Comparison of ENCODE assay signal across 8 cellular contexts in genomic region chr1:25430073-25430665, GRCh38. TPM values are rescaled to one million over a fixed set of nuclear protein-coding genes. Genes with fewer than 3 reads are reported as not detected.
DNase-seq lines count a peak whose midpoint lies in the region; ATAC-seq and TF ChIP-seq lines count a peak whose summit lies in the region.

No MANE protein-coding gene starts in this region.

- no peak overlapping the region for H2BK12ac ChIP-seq in trophoblast cell (ENCODE audit: low read length)

- H3K4me2 ChIP-seq in trophoblast cell (ENCODE audit: low read length) = peak overlapping the region; percentile 77

- H2AK5ac ChIP-seq in trophoblast cell (ENCODE audit: low read length) = no peak overlapping the region

- H3K9me3 ChIP-seq in heart left ventricle = no peaks in the 10 kb centered on the region
- no peaks in the 10 kb centered on the region for H3K9me3 ChIP-seq in trophoblast cell (ENCODE audit: insufficient read depth, low read depth, low read length)

- H3K4me1 ChIP-seq in heart left ventricle (peaks cover 3 to 42% (median 35%) of the 10 kb centered on the region in 12 donors), trophoblast cell (ENCODE audit: control insufficient read depth in 1 of 2, insufficient read depth in 2 of 2, low read length in 2 of 2) (no peaks in the 10 kb centered on the region)

- intact Hi-C loops in heart left ventricle (cut with DNase I) = loop anchor here in 6 of 10 donors (2.0 to 10.0 kb wide), 6 partner anchors 37 to 365 kb away; partner anchors contain the start of gene TMEM50A (in 1 of the 6)

- H3K4me1 Mint-ChIP-seq in activated naive CD8-positive, alpha-beta T cell treated with anti-CD3 and anti-CD28 coated beads for 36 hours = peaks cover 42% of the 10 kb centered on the region
- H3K4me1 Mint-ChIP-seq in type B pancreatic cell (ENCODE audit: unreplicated experiment) = peaks cover 34% of the 10 kb centered on the region

- peak overlapping the region; percentile 75 for H2BK120ac ChIP-seq in trophoblast cell (ENCODE audit: insufficient read depth, low read length, poor library complexity)

- H3K79me1 ChIP-seq in trophoblast cell (ENCODE audit: low read length) = peaks cover 11% of the 10 kb centered on the region

- peak overlapping the region; percentile 35 for H3K4ac ChIP-seq in trophoblast cell (ENCODE audit: low read depth, low read length)

- H4K91ac ChIP-seq in trophoblast cell (ENCODE audit: low read depth, low read length) = peak overlapping the region; percentile 74

- no peaks in the 10 kb centered on the region for H3K36me3 ChIP-seq in heart left ventricle
- no peaks in the 10 kb centered on the region for H3K36me3 ChIP-seq in trophoblast cell (ENCODE audit: control insufficient read depth in 1 of 2, insufficient read depth in 2 of 2, low read length in 2 of 2)

- H3K14ac ChIP-seq in trophoblast cell (ENCODE audit: low read length) = peak overlapping the region; percentile 62

- peak overlapping the region; percentile 92 for H4K8ac ChIP-seq in trophoblast cell (ENCODE audit: low read depth, low read length)

- no peak for TF ChIP-seq CTCF in GM12875 (IDR thresholded peaks at IDR 0.05; ENCODE audit: borderline replicate concordance, insufficient read depth, low read depth, low read length)
- TF ChIP-seq CTCF in heart left ventricle (IDR thresholded peaks at IDR 0.05) = no peak
- TF ChIP-seq CTCF in type B pancreatic cell (conservative IDR thresholded peaks at IDR 0.05) = no peak

- no peaks in the 10 kb centered on the region for H3K27me3 Mint-ChIP-seq in activated naive CD8-positive, alpha-beta T cell treated with anti-CD3 and anti-CD28 coated beads for 36 hours
- no peaks in the 10 kb centered on the region for H3K27me3 Mint-ChIP-seq in type B pancreatic cell

- peak; percentile 88 for DNase-seq in NCI-H1105 (lab: John Stamatoyannopoulos, UW)
- DNase-seq in SKM-1 treated with dmso at 0.1 percent for 144 hours (lab: John Stamatoyannopoulos, UW; ENCODE audit: unreplicated experiment) = peak; percentile 75
- DNase-seq in activated naive CD8-positive, alpha-beta T cell treated with anti-CD3 and anti-CD28 coated beads for 36 hours = peak; percentile 92
- DNase-seq in heart left ventricle = peak; percentile 88 to 94 (median 90)
- peak; percentile 82 to 94 for DNase-seq in trophoblast cell
- peak; percentile 83 for DNase-seq in type B pancreatic cell (ENCODE audit: extremely low spot score, unreplicated experiment)

- no peak overlapping the region for H3K23ac ChIP-seq in trophoblast cell (ENCODE audit: low read length)

- peak overlapping the region; percentile 84 for H2AFZ ChIP-seq in trophoblast cell (ENCODE audit: insufficient read depth, low read length, poor library complexity)

- H4K12ac ChIP-seq in trophoblast cell (ENCODE audit: low read depth, low read length) = peak overlapping the region; percentile 92

- peak overlapping the region; percentile 95 for H3K4me3 Mint-ChIP-seq in activated naive CD8-positive, alpha-beta T cell treated with anti-CD3 and anti-CD28 coated beads for 36 hours
- peak overlapping the region; percentile 95 for H3K4me3 Mint-ChIP-seq in type B pancreatic cell

- H3K4me3 ChIP-seq in GM12875 (ENCODE audit: low read depth, low read length) (peak overlapping the region; percentile 70), heart left ventricle (peak overlapping the region; percentile 82 to 99 (median 92)), trophoblast cell (ENCODE audit: low read depth, low read length) (peak overlapping the region; percentile 91)

- ATAC-seq in HG02642 (IDR thresholded peaks at IDR 0.05; ENCODE audit: poor library complexity, unreplicated experiment) (peak; percentile 79), heart left ventricle (peak; percentile 91 to 96 (median 94))

- no peaks in the 10 kb centered on the region for H3K9me3 Mint-ChIP-seq in activated naive CD8-positive, alpha-beta T cell treated with anti-CD3 and anti-CD28 coated beads for 36 hours
- no peaks in the 10 kb centered on the region for H3K9me3 Mint-ChIP-seq in type B pancreatic cell

- H3K27ac Mint-ChIP-seq in activated naive CD8-positive, alpha-beta T cell treated with anti-CD3 and anti-CD28 coated beads for 36 hours = peak overlapping the region; percentile 99
- H3K27ac Mint-ChIP-seq in type B pancreatic cell = peak overlapping the region; percentile 98

- H3K18ac ChIP-seq in trophoblast cell (ENCODE audit: low read length) = peak overlapping the region; percentile 63

- H2BK5ac ChIP-seq in trophoblast cell (ENCODE audit: low read depth, low read length, poor library complexity) = peak overlapping the region; percentile 14

- 0 to 2% (median 0%) methylated on average over 15 to 64 of the region's 64 CpGs for WGBS in heart left ventricle, 4 donors
- WGBS in trophoblast cell (ENCODE audit: extremely low coverage, insufficient coverage, insufficient read length) = no CpG with 5 or more reads among the region's 64 CpGs

- H3K79me2 ChIP-seq in trophoblast cell (ENCODE audit: control insufficient read depth, insufficient read depth, low read length, poor library complexity) = peaks cover 12% of the 10 kb centered on the region

- no peaks in the 10 kb centered on the region for H3K27me3 ChIP-seq in heart left ventricle
- H3K27me3 ChIP-seq in trophoblast cell (ENCODE audit: insufficient read depth, low read length) = no peaks in the 10 kb centered on the region

- peak; percentile 42 to 96 for TF ChIP-seq POLR2A in heart left ventricle (IDR thresholded peaks at IDR 0.05)

- H3K27ac ChIP-seq in heart left ventricle (peak overlapping the region; percentile 64 to 97 (median 94)), trophoblast cell (ENCODE audit: low read depth, low read length) (peak overlapping the region; percentile 50)

- peak overlapping the region; percentile 95 for H3K9ac ChIP-seq in trophoblast cell (ENCODE audit: low read length)

- peaks cover 2% of the 10 kb centered on the region for H3K36me3 Mint-ChIP-seq in activated naive CD8-positive, alpha-beta T cell treated with anti-CD3 and anti-CD28 coated beads for 36 hours
- no peaks in the 10 kb centered on the region for H3K36me3 Mint-ChIP-seq in type B pancreatic cell

RNA-seq across cellular contexts. Expression of gene MACO1, which starts 0.5 kb away (rescaled TPM):
- total RNA-seq in activated naive CD8-positive, alpha-beta T cell treated with anti-CD3 and anti-CD28 coated beads for 36 hours = 10 to 100 TPM; 19.8 to 20.9 TPM
- total RNA-seq in heart left ventricle (10 to 100 TPM; 11.2 to 21.0 (median 14.6) TPM), type B pancreatic cell (ENCODE audit: low replicate concordance) (20.8 and 22.0 TPM in 2 replicates)
- polyA plus RNA-seq in heart left ventricle = 10 to 100 TPM in 1 of 2 donors, 1 to 10 TPM in 1; 5.8 to 11.8 TPM
- 26.7 and 26.9 TPM in 2 replicates for polyA plus RNA-seq in trophoblast cell (2013)

RNA-seq across cellular contexts. Expression of gene RHCE, which starts 9.5 kb away (rescaled TPM):
- total RNA-seq in activated naive CD8-positive, alpha-beta T cell treated with anti-CD3 and anti-CD28 coated beads for 36 hours = under 1 TPM; 0.29 to 0.32 TPM
- total RNA-seq in heart left ventricle (1 to 10 TPM in 2 of 9 donors, under 1 TPM in 6, not detected in 1; 0.28 to 2.0 (median 0.69) TPM), type B pancreatic cell (ENCODE audit: low replicate concordance) (0.39 and 0.88 TPM in 2 replicates)
- polyA plus RNA-seq in heart left ventricle = 1 to 10 TPM in 1 of 2 donors, under 1 TPM in 1; 0.24 to 1.4 TPM
- 0.49 and 0.69 TPM in 2 replicates for polyA plus RNA-seq in trophoblast cell (2013)

Comparison
In these comparisons a context has a peak if more than half of its experiments do, and no peak if none do; other contexts are left out.
1. Peak in every context shown above with its lines: DNase-seq, ATAC-seq, H3K4me3 ChIP-seq and H3K27ac ChIP-seq.